ENCODE assay signal across 8 cellular contexts in the genomic region with DNA sequence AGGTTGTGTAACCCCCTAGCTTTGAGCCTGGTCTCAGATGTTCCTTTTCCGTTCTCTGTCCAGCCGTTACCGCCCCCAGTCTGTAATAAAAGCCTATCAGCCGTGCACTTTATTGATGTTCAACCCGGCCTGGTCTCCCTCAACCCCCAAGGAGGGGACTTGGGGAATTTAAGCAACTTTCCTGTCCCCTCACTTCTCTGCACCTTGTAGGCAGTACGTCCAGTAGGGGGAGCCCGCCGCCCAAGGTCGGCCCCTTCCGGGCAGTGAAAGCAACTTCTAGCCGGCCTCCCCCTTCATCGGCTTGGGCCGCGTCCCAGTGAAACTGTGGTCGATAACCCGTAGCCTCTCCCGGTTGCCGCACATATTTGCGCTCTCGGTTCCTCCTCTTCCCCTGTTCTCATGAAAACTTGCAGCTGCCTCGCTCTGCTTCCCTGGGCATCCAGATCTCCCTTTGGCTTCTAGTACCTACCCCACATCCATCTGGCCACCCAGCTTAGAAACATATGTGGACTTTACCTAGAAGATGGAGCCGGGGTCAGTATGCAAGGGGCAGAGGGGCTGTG. TPM values are rescaled to one million over a fixed set of nuclear protein-coding genes. Genes with fewer than 3 reads are reported as not detected.
DNase-seq lines count a peak whose midpoint lies in the region; ATAC-seq and TF ChIP-seq lines count a peak whose summit lies in the region.

No MANE protein-coding gene starts in this region.

- peaks cover 0 to 2% (median 0%) of the 10 kb centered on the region in 7 donors for H3K9me3 Mint-ChIP-seq in CD14-positive monocyte
- H3K9me3 Mint-ChIP-seq in activated naive CD4-positive, alpha-beta T cell treated with anti-CD3 and anti-CD28 coated beads, Interleukin-2, amount 50 U/mL, for 24 hours: no peaks in the 10 kb centered on the region
- no peaks in the 10 kb centered on the region for H3K9me3 Mint-ChIP-seq in glutamatergic neuron (ENCODE audit: unreplicated experiment)

- H3K36me3 ChIP-seq in SK-N-SH (replicated peaks in 1 of 2; ENCODE audit: control insufficient read depth in 1 of 2, insufficient read depth in 2 of 2, low read length in 1 of 2) (peaks cover 3 to 34% of the 10 kb centered on the region in 2 experiments), ovary (no peaks in the 10 kb centered on the region), testis (ENCODE audit: low read depth, missing control alignments) (no peaks in the 10 kb centered on the region)

- H3K9ac ChIP-seq in SK-N-SH: peak overlapping the region; percentile 59

- H3K27ac ChIP-seq in SK-N-SH (ENCODE audit: low read depth in 2 of 2, low read length in 1 of 2): peak overlapping the region; percentile 29 to 75; a peak in 3 of 4 replicates
- peak overlapping the region in 1 of 2 donors; percentile 55 for H3K27ac ChIP-seq in ovary
- H3K27ac ChIP-seq in testis: peak overlapping the region in 1 of 2 donors; percentile 58

- intact Hi-C loops in CD14-positive monocyte (cut with micrococcal nuclease) (loop anchor here in 1 of 2 donors (10.0 kb wide), 1 partner anchor 54 kb away; a partner anchor contains a TSS), ovary (cut with DNase I) (loop anchor here (2.0 to 10.0 kb wide), 3 partner anchors 54 to 68 kb away; a partner anchor contains a TSS), testis (cut with DNase I; ENCODE audit: low total_unique reads) (loop anchor here (5.0 kb wide), 1 partner anchor 57 kb away; no protein-coding TSS in a partner anchor)

- H3K27me3 Mint-ChIP-seq in CD14-positive monocyte (ENCODE audit: low read depth in 3 of 3) (peaks cover 0 to 1% (median 0%) of the 10 kb centered on the region in 3 donors), glutamatergic neuron (ENCODE audit: unreplicated experiment) (peaks cover 1% of the 10 kb centered on the region)
- H3K27me3 Mint-ChIP-seq in activated naive CD4-positive, alpha-beta T cell treated with anti-CD3 and anti-CD28 coated beads, Interleukin-2, amount 50 U/mL, for 24 hours: no peaks in the 10 kb centered on the region

- TF ChIP-seq CTCF in CD14-positive monocyte (IDR thresholded peaks at IDR 0.05): peak; percentile 95
- peak; percentile 88 for TF ChIP-seq CTCF in NB4 (IDR thresholded peaks at IDR 0.05; ENCODE audit: low read depth, low read length)
- peak; percentile 100 for TF ChIP-seq CTCF in SK-N-SH (IDR thresholded peaks at IDR 0.05)
- peak; percentile 86 for TF ChIP-seq CTCF in glutamatergic neuron (IDR thresholded peaks at IDR 0.05; ENCODE audit: partially characterized antibody, unreplicated experiment)
- peak; percentile 90 to 95 (median 95) for TF ChIP-seq CTCF in ovary (IDR thresholded peaks at IDR 0.05)
- TF ChIP-seq CTCF in testis (IDR thresholded peaks at IDR 0.05): peak; percentile 76 to 92 (median 89)

- peaks cover 9% of the 10 kb centered on the region for H3F3A ChIP-seq in SK-N-SH (replicated peaks; ENCODE audit: insufficient read depth)

- peak; percentile 49 for ATAC-seq in GM21423 (IDR thresholded peaks at IDR 0.05; ENCODE audit: unreplicated experiment)

- H3K27me3 ChIP-seq in SK-N-SH (ENCODE audit: insufficient read depth) (no peaks in the 10 kb centered on the region), ovary (no peaks in the 10 kb centered on the region), testis (no peaks in the 10 kb centered on the region)

- DNase-seq in CD14-positive monocyte (ENCODE audit: low spot score) (peak; percentile 78), NB4 (ENCODE audit: low read depth) (peak; percentile 85), SK-N-SH (peak; percentile 90), glutamatergic neuron (peak; percentile 96), ovary (peak; percentile 94 to 98 (median 95)), testis (peak; percentile 94)

- H3K79me2 ChIP-seq in SK-N-SH (ENCODE audit: insufficient read depth): no peaks in the 10 kb centered on the region

- H3K4me3 Mint-ChIP-seq in CD14-positive monocyte (peak overlapping the region; percentile 79 to 95), glutamatergic neuron (ENCODE audit: unreplicated experiment) (peak overlapping the region; percentile 60)
- H3K4me3 Mint-ChIP-seq in activated naive CD4-positive, alpha-beta T cell treated with anti-CD3 and anti-CD28 coated beads, Interleukin-2, amount 50 U/mL, for 24 hours: peak overlapping the region; percentile 60

- peak; percentile 91 for TF ChIP-seq RAD21 in SK-N-SH (IDR thresholded peaks at IDR 0.05; ENCODE audit: low read length)

- TF ChIP-seq POLR2A in NB4 (IDR thresholded peaks at IDR 0.05; ENCODE audit: extremely low read depth, insufficient read length) (no peak), ovary (IDR thresholded peaks at IDR 0.05) (peak; percentile 22), testis (IDR thresholded peaks at IDR 0.05) (no peak)

- H3K4me1 Mint-ChIP-seq in CD14-positive monocyte (peaks cover 60% of the 10 kb centered on the region), glutamatergic neuron (ENCODE audit: low read depth, unreplicated experiment) (peaks cover 5% of the 10 kb centered on the region)
- peaks cover 46% of the 10 kb centered on the region for H3K4me1 Mint-ChIP-seq in activated naive CD4-positive, alpha-beta T cell treated with anti-CD3 and anti-CD28 coated beads, Interleukin-2, amount 50 U/mL, for 24 hours

- H3K36me3 Mint-ChIP-seq in CD14-positive monocyte (peaks cover 22 to 27% of the 10 kb centered on the region in 2 donors), glutamatergic neuron (ENCODE audit: unreplicated experiment) (no peaks in the 10 kb centered on the region)
- peaks cover 6% of the 10 kb centered on the region for H3K36me3 Mint-ChIP-seq in activated naive CD4-positive, alpha-beta T cell treated with anti-CD3 and anti-CD28 coated beads, Interleukin-2, amount 50 U/mL, for 24 hours

- H3K4me1 ChIP-seq in SK-N-SH (ENCODE audit: control insufficient read depth in 1 of 2, insufficient read depth in 2 of 2, low read depth in 1 of 2, low read length in 1 of 2) (peaks cover 4 to 11% of the 10 kb centered on the region in 2 experiments; a peak in 3 of 4 replicates), ovary (ENCODE audit: insufficient read depth) (peaks cover 7% of the 10 kb centered on the region), testis (peaks cover 39% of the 10 kb centered on the region)

- no peaks in the 10 kb centered on the region for H3K9me2 ChIP-seq in SK-N-SH

- H4K20me1 ChIP-seq in SK-N-SH (ENCODE audit: insufficient read depth): no peaks in the 10 kb centered on the region

- POLR2A ChIA-PET in SK-N-SH (lab: Yijun Ruan, JAX): interaction anchor here (0.8 to 2.1 kb wide), 5 partner anchors 8 to 108 kb away, joined by 3 to 11 read pairs (median 3); a partner anchor contains a TSS

- no peak overlapping the region for H3K4me3 ChIP-seq in NB4 (ENCODE audit: low read depth, low read length)
- H3K4me3 ChIP-seq in SK-N-SH (ENCODE audit: low read depth in 2 of 2, low read length in 1 of 2): peak overlapping the region; percentile 28 to 29
- H3K4me3 ChIP-seq in ovary: peak overlapping the region; percentile 19
- H3K4me3 ChIP-seq in testis: no peak overlapping the region

- peak overlapping the region; percentile 92 for H2AFZ ChIP-seq in SK-N-SH (ENCODE audit: low read depth)

- H3K4me2 ChIP-seq in SK-N-SH: peak overlapping the region; percentile 74

- TF ChIP-seq EP300 in SK-N-SH (IDR thresholded peaks at IDR 0.05; ENCODE audit: borderline replicate concordance in 1 of 2, low read depth in 1 of 2, low read length in 1 of 2): no peak
- TF ChIP-seq EP300 in ovary (IDR thresholded peaks at IDR 0.05): no peak

- WGBS in SK-N-SH (ENCODE audit: low lambda C conversion rate): 9% methylated on average over 22 of the region's 22 CpGs
- 1 to 3% (median 1%) methylated on average over 21 to 22 of the region's 22 CpGs for WGBS in ovary, 3 donors
- WGBS in testis, 2 donors: 2% methylated on average over 22 of the region's 22 CpGs

- CTCF ChIA-PET in SK-N-SH (lab: Yijun Ruan, JAX): interaction anchor here (0.6 to 41.6 kb wide), 46 partner anchors 7 to 1395 kb away, joined by 3 to 1216 read pairs (median 4); a partner anchor contains a TSS

- H3K9me3 ChIP-seq in SK-N-SH (no peaks in the 10 kb centered on the region), ovary (no peaks in the 10 kb centered on the region), testis (no peaks in the 10 kb centered on the region)

- H3K27ac Mint-ChIP-seq in CD14-positive monocyte: peak overlapping the region in 6 of 7 donors; percentile 33 to 88 (median 66)
- peak overlapping the region; percentile 20 for H3K27ac Mint-ChIP-seq in activated naive CD4-positive, alpha-beta T cell treated with anti-CD3 and anti-CD28 coated beads, Interleukin-2, amount 50 U/mL, for 24 hours
- H3K27ac Mint-ChIP-seq in glutamatergic neuron (ENCODE audit: unreplicated experiment): peak overlapping the region; percentile 65

RNA-seq across cellular contexts. Expression of a gene that starts 7.9 kb away (rescaled TPM):
- 10 to 100 TPM; 29.7 to 34.2 TPM for polyA plus RNA-seq in CD14-positive monocyte
- polyA plus RNA-seq in SK-N-SH (2012; rRNA removed): 26.1 and 33.8 TPM in 2 replicates
- 27.2 and 30.9 TPM in 2 replicates for polyA plus RNA-seq in SK-N-SH (2012; cell fraction: cytosol; rRNA removed)
- polyA plus RNA-seq in SK-N-SH (2012; cell fraction: nucleus; rRNA removed): 21.6 and 23.6 TPM in 2 replicates
- 6.0 TPM for total RNA-seq in glutamatergic neuron (ENCODE audit: unreplicated experiment)
- 10 to 100 TPM in 6 of 7 donors, 1 to 10 TPM in 1; 9.5 to 26.5 (median 21.8) TPM for total RNA-seq in ovary
- polyA plus RNA-seq in ovary: 10 to 100 TPM in 1 of 2 donors, 1 to 10 TPM in 1; 6.1 to 32.4 TPM
- 10 to 100 TPM; 37.5 to 41.7 TPM for total RNA-seq in testis
- polyA plus RNA-seq in testis (ENCODE audit: insufficient read depth, low read depth, low replicate concordance): 21.3 TPM

RNA-seq across cellular contexts. Expression of a gene that starts 8.4 kb away (rescaled TPM):
- polyA plus RNA-seq in CD14-positive monocyte (not detected), SK-N-SH (2012; rRNA removed) (not detected in 2 replicates), ovary (under 1 TPM; 0.16 to 0.35 TPM), testis (ENCODE audit: insufficient read depth, low read depth, low replicate concordance) (6.2 TPM)
- polyA plus RNA-seq in SK-N-SH (2012; cell fraction: cytosol; rRNA removed): not detected in 2 replicates
- not detected in 2 replicates for polyA plus RNA-seq in SK-N-SH (2012; cell fraction: nucleus; rRNA removed)
- total RNA-seq in glutamatergic neuron (ENCODE audit: unreplicated experiment) (not detected), ovary (10 to 100 TPM in 1 of 7 donors, 1 to 10 TPM in 1, under 1 TPM in 5; 0.18 to 22.3 (median 0.82) TPM), testis (1 to 10 TPM in 1 of 2 donors, under 1 TPM in 1; 0.55 to 2.5 TPM)

RNA-seq across cellular contexts. Expression of a gene that starts 21.6 kb away (rescaled TPM):
- polyA plus RNA-seq in CD14-positive monocyte: 10 to 100 TPM; 86.1 to 94.4 TPM
- polyA plus RNA-seq in SK-N-SH (2012; rRNA removed): 208 and 288 TPM in 2 replicates
- polyA plus RNA-seq in SK-N-SH (2012; cell fraction: cytosol; rRNA removed): 77.8 and 94.7 TPM in 2 replicates
- 1,862 and 2,736 TPM in 2 replicates for polyA plus RNA-seq in SK-N-SH (2012; cell fraction: nucleus; rRNA removed)
- 196 TPM for total RNA-seq in glutamatergic neuron (ENCODE audit: unreplicated experiment)
- total RNA-seq in ovary: 100 to 1,000 TPM; 125 to 197 (median 144) TPM
- 100 to 1,000 TPM; 138 to 162 TPM for polyA plus RNA-seq in ovary
- 100 to 1,000 TPM; 221 to 281 TPM for total RNA-seq in testis
- 192 TPM for polyA plus RNA-seq in testis (ENCODE audit: insufficient read depth, low read depth, low replicate concordance)

RNA-seq across cellular contexts. Expression of a gene that starts 53.2 kb away (rescaled TPM):
- 1 to 10 TPM; 3.1 to 6.8 TPM for polyA plus RNA-seq in CD14-positive monocyte
- polyA plus RNA-seq in SK-N-SH (2012; rRNA removed): 8.8 and 16.7 TPM in 2 replicates
- polyA plus RNA-seq in SK-N-SH (2012; cell fraction: cytosol; rRNA removed): 9.3 and 14.3 TPM in 2 replicates
- polyA plus RNA-seq in SK-N-SH (2012; cell fraction: nucleus; rRNA removed): 28.1 and 28.5 TPM in 2 replicates
- 17.8 TPM for total RNA-seq in glutamatergic neuron (ENCODE audit: unreplicated experiment)
- total RNA-seq in ovary: 10 to 100 TPM in 5 of 7 donors, 1 to 10 TPM in 2; 2.6 to 22.5 (median 14.6) TPM
- 10 to 100 TPM; 15.0 to 19.4 TPM for polyA plus RNA-seq in ovary
- total RNA-seq in testis: 10 to 100 TPM; 18.9 to 23.5 TPM
- polyA plus RNA-seq in testis (ENCODE audit: insufficient read depth, low read depth, low replicate concordance): 35.0 TPM

Comparison
In these comparisons a context has a peak if more than half of its experiments do, and no peak if none do; other contexts are left out.
1. H3K4me3 ChIP-seq: peak in SK-N-SH (2 of 2) and ovary (single experiment); none in NB4 (single experiment) and testis (0 of 2).
2. Peak in every context shown above with its lines, with median percentiles within 50 percentile points of each other: DNase-seq, H3K27ac Mint-ChIP-seq, H3K4me3 Mint-ChIP-seq and CTCF ChIP-seq.